Comparison of ENCODE assay signal across 7 cellular contexts in the genomic region with DNA sequence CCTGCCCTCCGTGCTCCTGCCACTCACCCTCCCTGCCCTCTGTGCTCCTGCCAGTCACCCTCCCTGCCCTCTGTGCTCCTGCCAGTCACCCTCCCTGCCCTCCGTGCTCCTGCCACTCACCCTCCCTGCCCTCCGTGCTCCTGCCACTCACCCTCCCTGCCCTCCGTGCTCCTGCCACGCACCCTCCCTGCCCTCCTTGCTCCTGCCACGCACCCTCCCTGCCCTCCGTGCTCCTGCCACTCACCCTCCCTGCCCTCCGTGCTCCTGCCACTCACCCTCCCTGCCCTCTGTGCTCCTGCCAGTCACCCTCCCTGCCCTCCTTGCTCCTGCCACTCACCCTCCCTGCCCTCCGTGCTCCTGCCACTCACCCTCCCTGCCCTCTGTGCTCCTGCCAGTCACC.
DNase-seq lines count a peak whose midpoint lies in the region; ATAC-seq, FAIRE-seq and TF ChIP-seq lines count a peak whose summit lies in the region.
"Not testable (repeated sequence)": the region's sequence is repeated elsewhere in the genome, so short reads cannot be mapped to it uniquely, and the experiment has no call there.

No MANE protein-coding gene starts in this region.

- not testable (repeated sequence) for H2BK120ac ChIP-seq in neuronal stem cell (ENCODE audit: low read depth, low read length)

- H3K4me1 ChIP-seq in Caco-2, result peaks cover 29% of the 10 kb centered on the region
- H3K4me1 ChIP-seq in HCT116 (ENCODE audit: control insufficient read depth in 1 of 2, insufficient read depth in 2 of 2, low read length in 2 of 2), result peaks cover 39 to 76% of the 10 kb centered on the region in 2 experiments
- H3K4me1 ChIP-seq in PC-3 (ENCODE audit: insufficient read depth, low read length), result peaks cover 55% of the 10 kb centered on the region
- peaks cover 50% of the 10 kb centered on the region for H3K4me1 ChIP-seq in astrocyte (ENCODE audit: insufficient read depth, low read length)
- H3K4me1 ChIP-seq in endothelial cell of umbilical vein (ENCODE audit: control insufficient read depth, extremely low read depth, insufficient read depth, low read length), result peaks cover 39% of the 10 kb centered on the region
- H3K4me1 ChIP-seq in neuronal stem cell (ENCODE audit: control insufficient read depth in 2 of 2, insufficient read depth in 1 of 2, low read depth in 1 of 2, low read length in 2 of 2), result not testable (repeated sequence)
- H3K4me1 ChIP-seq in testis, result peaks cover 39% of the 10 kb centered on the region

- not testable (repeated sequence) for H3K27ac ChIP-seq in HCT116 (ENCODE audit: low read depth, low read length); astrocyte (ENCODE audit: low read depth, low read length); neuronal stem cell (replicated peaks; ENCODE audit: low read length); testis
- H3K27ac ChIP-seq in PC-3 (ENCODE audit: low read length) (peak overlapping the region; percentile 100), endothelial cell of umbilical vein (ENCODE audit: insufficient read depth, low read depth, low read length) (peak overlapping the region; percentile 88)

- not testable (repeated sequence) for H4K91ac ChIP-seq in neuronal stem cell (ENCODE audit: low read depth, low read length, poor library complexity)

- not testable (repeated sequence) for H2BK15ac ChIP-seq in neuronal stem cell (ENCODE audit: low read length)

- H3F3A ChIP-seq in PC-3 (ENCODE audit: low read length, unreplicated experiment), result not testable (repeated sequence)

- CTCF ChIA-PET in Caco-2 (lab: Charles Lee); HCT116 (lab: Charles Lee); PC-3 (lab: Charles Lee); endothelial cell of umbilical vein (lab: Charles Lee): not testable (repeated sequence)

- not testable (repeated sequence) for H3K27me3 Mint-ChIP-seq in Caco-2 (ENCODE audit: insufficient read depth, unreplicated experiment); astrocyte (ENCODE audit: low read depth, unreplicated experiment)

- not testable (repeated sequence) for H3K9me2 ChIP-seq in HCT116 (ENCODE audit: insufficient read depth); PC-3 (replicated peaks; ENCODE audit: low read length)

- dilution Hi-C loops in endothelial cell of umbilical vein (cut with MboI; ENCODE audit: extremely low pct_ligation_motif_present, low sequenced_read_pairs), result not testable (repeated sequence)

- H3K27ac Mint-ChIP-seq in Caco-2 (ENCODE audit: unreplicated experiment), result peak overlapping the region; percentile 97
- H3K27ac Mint-ChIP-seq in astrocyte (ENCODE audit: unreplicated experiment), result not testable (repeated sequence)

- TF ChIP-seq CTCF in Caco-2 (IDR thresholded peaks at IDR 0.05; ENCODE audit: insufficient read depth in 1 of 2, low read depth in 1 of 2, low read length in 1 of 2, severe bottlenecking in 1 of 2, unreplicated experiment in 1 of 2); HCT116 (IDR thresholded peaks at IDR 0.05 in 2 of 3, conservative IDR thresholded peaks at IDR 0.05 in 1 of 3; ENCODE audit: borderline replicate concordance in 1 of 3, insufficient read depth in 1 of 3, low read depth in 2 of 3, low read length in 2 of 3); PC-3 (conservative IDR thresholded peaks at IDR 0.05; ENCODE audit: low read depth, low read length); astrocyte (IDR thresholded peaks at IDR 0.05; ENCODE audit: insufficient read depth, low read depth, low read length); endothelial cell of umbilical vein (IDR thresholded peaks at IDR 0.05; ENCODE audit: extremely low read depth in 1 of 2, insufficient read depth in 1 of 2, low read depth in 1 of 2, low read length in 2 of 2); testis (IDR thresholded peaks at IDR 0.05): not testable (repeated sequence)

- H2AFZ ChIP-seq in HCT116 (ENCODE audit: low read depth, low read length, poor library complexity, severe bottlenecking); PC-3 (ENCODE audit: low read length); astrocyte (ENCODE audit: low read depth, low read length); endothelial cell of umbilical vein (ENCODE audit: low read depth, low read length); neuronal stem cell (ENCODE audit: low read length): not testable (repeated sequence)

- not testable (repeated sequence) for H3K79me2 ChIP-seq in HCT116 (ENCODE audit: insufficient read depth, low read length); PC-3 (ENCODE audit: low read length); astrocyte (ENCODE audit: insufficient read depth, low read length); endothelial cell of umbilical vein (ENCODE audit: control insufficient read depth, insufficient read depth, low read length)

- H3K9me1 ChIP-seq in endothelial cell of umbilical vein (replicated peaks; ENCODE audit: control insufficient read depth, extremely low read depth, insufficient read depth, low read length), result not testable (repeated sequence)

- H3K4me3 Mint-ChIP-seq in Caco-2 (ENCODE audit: unreplicated experiment), result peak overlapping the region; percentile 67
- not testable (repeated sequence) for H3K4me3 Mint-ChIP-seq in astrocyte (ENCODE audit: unreplicated experiment)

- intact Hi-C loops in Caco-2 (cut with micrococcal nuclease; ENCODE audit: unreplicated experiment); HCT116 (cut with micrococcal nuclease); PC-3 (cut with micrococcal nuclease); endothelial cell of umbilical vein (cut with micrococcal nuclease); testis (cut with DNase I; ENCODE audit: low total_unique reads): not testable (repeated sequence)

- TF ChIP-seq RAD21 in HCT116 (IDR thresholded peaks at IDR 0.05; ENCODE audit: low read depth), result not testable (repeated sequence)

- not testable (repeated sequence) for H3K4ac ChIP-seq in neuronal stem cell (ENCODE audit: low read length)

- POLR2A ChIA-PET in Caco-2 (lab: Charles Lee), result interaction anchor here (1.5 kb wide), 1 partner anchor 286 kb away, joined by 3 read pairs; the partner anchor contains the start of gene BANP
- POLR2A ChIA-PET in HCT116 (lab: Charles Lee); PC-3 (lab: Charles Lee; ENCODE audit: unreplicated experiment); endothelial cell of umbilical vein (lab: Charles Lee): not testable (repeated sequence)

- not testable (repeated sequence) for H3K9me3 ChIP-seq in Caco-2; HCT116 (ENCODE audit: control insufficient read depth in 1 of 2, insufficient read depth in 1 of 2, low read depth in 1 of 2, low read length in 2 of 2); PC-3 (ENCODE audit: low read length); astrocyte (ENCODE audit: insufficient read depth, low read depth, low read length); endothelial cell of umbilical vein (replicated peaks; ENCODE audit: control insufficient read depth, insufficient read depth, low read length); neuronal stem cell (replicated peaks in 1 of 2; ENCODE audit: control insufficient read depth in 2 of 2, insufficient read depth in 1 of 2, low read depth in 1 of 2, low read length in 2 of 2); testis

- WGBS in neuronal stem cell (ENCODE audit: extremely low coverage in 2 of 2, insufficient read length in 2 of 2, insufficient replicate concordance in 1 of 2), 2 donors, result no CpG with 5 or more reads among the region's 9 CpGs
- 78 to 89% methylated on average over 5 to 6 of the region's 9 CpGs for WGBS in testis, 2 donors

- not testable (repeated sequence) for FAIRE-seq in astrocyte (lab: Jason Lieb, UNC); endothelial cell of umbilical vein (lab: Jason Lieb, UNC)

- H3K9ac ChIP-seq in HCT116 (ENCODE audit: low read length); endothelial cell of umbilical vein (replicated peaks; ENCODE audit: extremely low read depth, insufficient read depth, low read length): not testable (repeated sequence)
- H3K9ac ChIP-seq in PC-3 (ENCODE audit: low read length), result peak overlapping the region; percentile 98
- H3K9ac ChIP-seq in astrocyte (ENCODE audit: low read length), result peak overlapping the region; percentile 78
- peak overlapping the region; percentile 70 for H3K9ac ChIP-seq in neuronal stem cell (ENCODE audit: low read depth, low read length, poor library complexity)

- H3K27me3 ChIP-seq in Caco-2 (replicated peaks; ENCODE audit: control insufficient read depth, insufficient read depth, low read length); HCT116 (ENCODE audit: insufficient read depth, low read length); PC-3 (ENCODE audit: low read length); astrocyte (ENCODE audit: insufficient read depth, low read length); endothelial cell of umbilical vein (ENCODE audit: control insufficient read depth in 2 of 2, insufficient read depth in 2 of 2, low read length in 2 of 2); neuronal stem cell (ENCODE audit: control insufficient read depth in 3 of 3, insufficient read depth in 3 of 3, low read depth in 1 of 3, low read length in 3 of 3); testis: not testable (repeated sequence)

- not testable (repeated sequence) for H3K9me3 Mint-ChIP-seq in Caco-2 (ENCODE audit: unreplicated experiment); astrocyte (ENCODE audit: unreplicated experiment)

- not testable (repeated sequence) for BruUV-seq in Caco-2 (replicated peaks; lab: Mats Ljungman, UMichigan); HCT116 (replicated peaks; lab: Mats Ljungman, UMichigan); PC-3 (replicated peaks; lab: Mats Ljungman, UMichigan); endothelial cell of umbilical vein (replicated peaks; lab: Mats Ljungman, UMichigan)

- H3K4me1 Mint-ChIP-seq in Caco-2 (ENCODE audit: low read depth, unreplicated experiment) (peaks cover 18% of the 10 kb centered on the region), astrocyte (ENCODE audit: low read depth, unreplicated experiment) (peaks cover 26% of the 10 kb centered on the region)

- H3K36me3 Mint-ChIP-seq in Caco-2 (ENCODE audit: insufficient read depth, unreplicated experiment), result peaks cover 14% of the 10 kb centered on the region
- not testable (repeated sequence) for H3K36me3 Mint-ChIP-seq in astrocyte (ENCODE audit: low read depth, unreplicated experiment)

- H3K4me3 ChIP-seq in Caco-2 (ENCODE audit: low read depth, low read length); HCT116 (replicated peaks in 1 of 2; ENCODE audit: low read depth in 1 of 2, low read length in 2 of 2); PC-3 (ENCODE audit: low read length); astrocyte (ENCODE audit: insufficient read depth, low read depth, low read length); endothelial cell of umbilical vein (replicated peaks in 1 of 3; ENCODE audit: insufficient read depth in 1 of 3, low read depth in 1 of 3, low read length in 3 of 3); neuronal stem cell (ENCODE audit: low read length in 2 of 2); testis: not testable (repeated sequence)

- H3K4me2 ChIP-seq in HCT116 (ENCODE audit: low read length), result peak overlapping the region; percentile 63; the same call in 1 of the 2 replicates
- not testable (repeated sequence) for H3K4me2 ChIP-seq in PC-3 (ENCODE audit: low read length); astrocyte (ENCODE audit: low read length); endothelial cell of umbilical vein (ENCODE audit: insufficient read depth, low read length); neuronal stem cell (ENCODE audit: insufficient read depth, low read length, poor library complexity, severe bottlenecking)

- not testable (repeated sequence) for H2AK5ac ChIP-seq in neuronal stem cell (ENCODE audit: low read depth, low read length)

- not testable (repeated sequence) for H4K8ac ChIP-seq in neuronal stem cell (ENCODE audit: low read depth, low read length)

- peak overlapping the region; percentile 95 for H3K23ac ChIP-seq in neuronal stem cell (ENCODE audit: low read depth, low read length, poor library complexity)

- not testable (repeated sequence) for H3K79me1 ChIP-seq in neuronal stem cell (ENCODE audit: low read depth, low read length)

- H4K20me1 ChIP-seq in HCT116 (ENCODE audit: insufficient read depth); PC-3 (ENCODE audit: low read length); astrocyte (ENCODE audit: insufficient read depth, low read length); endothelial cell of umbilical vein (replicated peaks; ENCODE audit: control insufficient read depth, extremely low read depth, insufficient read depth, low read length): not testable (repeated sequence)

- H2BK12ac ChIP-seq in neuronal stem cell (ENCODE audit: low read length), result peak overlapping the region; percentile 84

- RAD21 ChIA-PET in HCT116 (lab: Charles Lee; ENCODE audit: low non-redundant PET in 1 of 2, low total read pairs in 2 of 2, uncharacterized antibody in 2 of 2, unreplicated experiment in 2 of 2), result not testable (repeated sequence)

- not testable (repeated sequence) for H3K36me3 ChIP-seq in Caco-2 (ENCODE audit: control insufficient read depth, insufficient read depth, low read length); HCT116 (ENCODE audit: control insufficient read depth in 1 of 2, insufficient read depth in 2 of 2, low read length in 2 of 2); PC-3 (ENCODE audit: low read depth, low read length); astrocyte (ENCODE audit: insufficient read depth, low read length); endothelial cell of umbilical vein (ENCODE audit: control insufficient read depth in 2 of 2, extremely low read depth in 1 of 2, insufficient read depth in 2 of 2, low read length in 2 of 2); neuronal stem cell (replicated peaks in 1 of 2; ENCODE audit: control insufficient read depth in 2 of 2, insufficient read depth in 2 of 2, low read length in 2 of 2); testis (ENCODE audit: low read depth, missing control alignments)

- peak overlapping the region; percentile 56 for H3K14ac ChIP-seq in neuronal stem cell (ENCODE audit: low read length)

- H3K18ac ChIP-seq in neuronal stem cell (ENCODE audit: low read length), result peak overlapping the region; percentile 95

- TF ChIP-seq POLR2A in HCT116 (IDR thresholded peaks at IDR 0.05; ENCODE audit: borderline replicate concordance, extremely low read depth, insufficient read depth, insufficient read length); endothelial cell of umbilical vein (IDR thresholded peaks at IDR 0.05; ENCODE audit: low read depth, low read length); testis (IDR thresholded peaks at IDR 0.05): not testable (repeated sequence)

- not testable (repeated sequence) for DNase-seq in Caco-2; HCT116 (ENCODE audit: low read depth, low spot score); PC-3; astrocyte (ENCODE audit: low read depth); endothelial cell of umbilical vein (ENCODE audit: low read depth, low spot score); neuronal stem cell (ENCODE audit: low spot score)
- peak; percentile 10 for DNase-seq in testis

- not testable (repeated sequence) for H2BK5ac ChIP-seq in neuronal stem cell (ENCODE audit: low read length)

- not testable (repeated sequence) for ATAC-seq in HCT116, PC-3
